In the genomic region with DNA sequence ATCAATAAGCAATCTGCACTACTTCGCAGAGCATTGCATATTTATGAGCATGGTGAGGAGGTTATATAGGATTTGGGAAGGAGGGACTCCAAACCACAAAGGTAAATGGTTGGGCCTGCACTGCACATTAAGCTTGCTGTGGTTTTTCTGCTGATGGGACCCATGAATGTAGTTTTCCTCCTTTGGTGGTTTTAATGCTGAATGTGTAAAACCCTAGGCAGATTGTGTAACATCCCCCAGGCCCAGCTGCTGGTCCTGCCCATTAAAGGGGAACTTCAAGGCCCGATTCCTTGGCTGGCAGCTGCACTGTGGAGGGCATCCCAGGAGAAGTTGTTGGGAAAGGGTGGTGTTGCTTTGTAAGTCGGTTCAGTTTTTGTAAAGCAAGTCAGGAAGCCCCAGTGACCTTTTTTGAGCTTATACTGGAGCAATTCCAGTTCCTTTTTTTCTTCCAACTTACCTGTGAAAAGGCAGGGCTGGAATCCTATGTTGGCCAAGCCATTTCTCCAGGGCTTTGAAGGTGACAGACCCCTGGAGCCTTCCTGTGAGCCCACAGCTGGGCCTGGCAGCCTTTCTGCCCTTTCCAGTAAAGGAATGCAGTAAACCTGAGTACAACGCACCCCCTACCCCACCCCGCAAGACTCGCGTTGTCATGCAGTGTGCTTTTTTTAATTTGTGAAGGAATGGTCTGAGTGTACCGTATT, we compare ENCODE assay signal across 8 cellular contexts. TPM values are rescaled to one million over a fixed set of nuclear protein-coding genes. Genes with fewer than 3 reads are reported as not detected.
DNase-seq lines count a peak whose midpoint lies in the region; ATAC-seq and TF ChIP-seq lines count a peak whose summit lies in the region.

No MANE protein-coding gene starts in this region.

- ATAC-seq in GM21786 (IDR thresholded peaks at IDR 0.05; ENCODE audit: unreplicated experiment) = no peak

- DNase-seq in MV-4-11 (lab: John Stamatoyannopoulos, UW) (peak; percentile 92), dorsolateral prefrontal cortex (peak in 3 of 10 donors; percentile 28 to 58 (median 51)), mesenchymal stem cell (peak; percentile 87), ureter (ENCODE audit: low spot score) (peak; percentile 75), NCI-H82 (lab: John Stamatoyannopoulos, UW) (no peak)
- no peak for DNase-seq in activated naive CD8-positive, alpha-beta T cell treated with anti-CD3 and anti-CD28 coated beads for 36 hours
- no peak for DNase-seq in activated CD4-positive, alpha-beta memory T cell treated with anti-CD3 and anti-CD28 coated beads for 36 hours

- no peaks in the 10 kb centered on the region for H3K9me3 Mint-ChIP-seq in activated naive CD8-positive, alpha-beta T cell treated with anti-CD3 and anti-CD28 coated beads for 36 hours
- H3K9me3 Mint-ChIP-seq in activated CD4-positive, alpha-beta memory T cell treated with anti-CD3 and anti-CD28 coated beads for 36 hours = peaks cover 3% of the 10 kb centered on the region

- peak overlapping the region; percentile 75 for H3K4me2 ChIP-seq in mesenchymal stem cell (ENCODE audit: low read length, poor library complexity, severe bottlenecking)

- peak overlapping the region; percentile 73 for H4K91ac ChIP-seq in mesenchymal stem cell (ENCODE audit: low read length)

- H3K36me3 ChIP-seq in mesenchymal stem cell (ENCODE audit: control insufficient read depth in 1 of 2, insufficient read depth in 2 of 2, low read depth in 1 of 2, low read length in 2 of 2) = peaks cover 26 to 50% of the 10 kb centered on the region in 2 experiments

- H2AFZ ChIP-seq in mesenchymal stem cell (ENCODE audit: low read depth, low read length) = no peak overlapping the region

- H2BK5ac ChIP-seq in mesenchymal stem cell (ENCODE audit: low read depth, low read length, poor library complexity, severe bottlenecking) = peak overlapping the region; percentile 84

- intact Hi-C loops in dorsolateral prefrontal cortex (cut with DNase I) = loop anchor here (1.0 to 5.0 kb wide), 3 partner anchors 37 to 85 kb away; no protein-coding TSS in a partner anchor
- intact Hi-C loops in activated CD4-positive, alpha-beta memory T cell treated with anti-CD3 and anti-CD28 coated beads for 36 hours (cut with micrococcal nuclease) = no loop called here

- no peaks in the 10 kb centered on the region for H3K36me3 Mint-ChIP-seq in activated naive CD8-positive, alpha-beta T cell treated with anti-CD3 and anti-CD28 coated beads for 36 hours
- H3K36me3 Mint-ChIP-seq in activated CD4-positive, alpha-beta memory T cell treated with anti-CD3 and anti-CD28 coated beads for 36 hours = no peaks in the 10 kb centered on the region

- H3K4me1 Mint-ChIP-seq in activated naive CD8-positive, alpha-beta T cell treated with anti-CD3 and anti-CD28 coated beads for 36 hours = peaks cover 3% of the 10 kb centered on the region
- H3K4me1 Mint-ChIP-seq in activated CD4-positive, alpha-beta memory T cell treated with anti-CD3 and anti-CD28 coated beads for 36 hours (ENCODE audit: low read depth) = peaks cover 30% of the 10 kb centered on the region

- H4K8ac ChIP-seq in mesenchymal stem cell (ENCODE audit: low read length) = peak overlapping the region; percentile 85

- no peak overlapping the region for H3K4me3 Mint-ChIP-seq in activated naive CD8-positive, alpha-beta T cell treated with anti-CD3 and anti-CD28 coated beads for 36 hours
- no peak overlapping the region for H3K4me3 Mint-ChIP-seq in activated CD4-positive, alpha-beta memory T cell treated with anti-CD3 and anti-CD28 coated beads for 36 hours

- H3K9me3 ChIP-seq in mesenchymal stem cell (ENCODE audit: control insufficient read depth, low read length) = no peaks in the 10 kb centered on the region

- H3K14ac ChIP-seq in mesenchymal stem cell (ENCODE audit: low read length in 2 of 2) = no peak overlapping the region

- H2BK12ac ChIP-seq in mesenchymal stem cell (ENCODE audit: low read length in 2 of 2) = peak overlapping the region; percentile 78 to 95

- H3K79me1 ChIP-seq in mesenchymal stem cell (replicated peaks; ENCODE audit: low read length, poor library complexity, severe bottlenecking) = peaks cover 16% of the 10 kb centered on the region

- H2AK5ac ChIP-seq in mesenchymal stem cell (ENCODE audit: low read length, severe bottlenecking) = peak overlapping the region; percentile 40

- H2BK120ac ChIP-seq in mesenchymal stem cell (ENCODE audit: low read depth, low read length) = peak overlapping the region; percentile 93

- WGBS in mesenchymal stem cell = 49% methylated on average over 3 of the region's 8 CpGs

- CTCF ChIA-PET in activated CD4-positive, alpha-beta memory T cell treated with anti-CD3 and anti-CD28 coated beads for 36 hours (lab: Charles Lee) = no interaction called here

- H3K23ac ChIP-seq in mesenchymal stem cell (ENCODE audit: low read length in 2 of 2) = peak overlapping the region in 1 of 2 experiments; percentile 57

- peaks cover 22% of the 10 kb centered on the region for H3K4me1 ChIP-seq in mesenchymal stem cell (ENCODE audit: control insufficient read depth, insufficient read depth, low read depth, low read length)

- peak overlapping the region; percentile 96 for H3K9ac ChIP-seq in mesenchymal stem cell (ENCODE audit: low read length)

- H3K27me3 Mint-ChIP-seq in activated naive CD8-positive, alpha-beta T cell treated with anti-CD3 and anti-CD28 coated beads for 36 hours = peaks cover 1% of the 10 kb centered on the region
- H3K27me3 Mint-ChIP-seq in activated CD4-positive, alpha-beta memory T cell treated with anti-CD3 and anti-CD28 coated beads for 36 hours = no peaks in the 10 kb centered on the region

- H3K27me3 ChIP-seq in dorsolateral prefrontal cortex (no peaks in the 10 kb centered on the region), mesenchymal stem cell (ENCODE audit: control insufficient read depth in 1 of 2, insufficient read depth in 1 of 2, low read length in 2 of 2) (no peaks in the 10 kb centered on the region)

- no peak for TF ChIP-seq CTCF in dorsolateral prefrontal cortex (IDR thresholded peaks at IDR 0.05 in 54 of 56, conservative IDR thresholded peaks at IDR 0.05 in 2 of 56; ENCODE audit: low read depth in 1 of 56, partially characterized antibody in 56 of 56)

- peak overlapping the region; percentile 39 to 89 for H3K4ac ChIP-seq in mesenchymal stem cell (ENCODE audit: low read depth in 1 of 2, low read length in 2 of 2)

- no peak overlapping the region for H3K27ac Mint-ChIP-seq in activated naive CD8-positive, alpha-beta T cell treated with anti-CD3 and anti-CD28 coated beads for 36 hours
- no peak overlapping the region for H3K27ac Mint-ChIP-seq in activated CD4-positive, alpha-beta memory T cell treated with anti-CD3 and anti-CD28 coated beads for 36 hours

- peak overlapping the region; percentile 94 to 97 for H3K18ac ChIP-seq in mesenchymal stem cell (ENCODE audit: low read depth in 1 of 2, low read length in 2 of 2)

- peak overlapping the region in 51 of 59 donors; percentile 48 to 87 (median 70) for H3K4me3 ChIP-seq in dorsolateral prefrontal cortex
- H3K4me3 ChIP-seq in mesenchymal stem cell (ENCODE audit: insufficient read depth in 1 of 2, low read depth in 1 of 2, low read length in 2 of 2) = peak overlapping the region in 1 of 2 experiments; percentile 96

- H2BK15ac ChIP-seq in mesenchymal stem cell (ENCODE audit: low read depth, poor library complexity, severe bottlenecking) = no peak overlapping the region

- H3K27ac ChIP-seq in dorsolateral prefrontal cortex = peak overlapping the region; percentile 34 to 98 (median 95)
- H3K27ac ChIP-seq in mesenchymal stem cell (ENCODE audit: low read length, poor library complexity, severe bottlenecking) = peak overlapping the region; percentile 99

- POLR2A ChIA-PET in activated CD4-positive, alpha-beta memory T cell treated with anti-CD3 and anti-CD28 coated beads for 36 hours (lab: Charles Lee) = no interaction called here

RNA-seq across cellular contexts. Expression of gene NAA20, which starts 43.1 kb away (rescaled TPM):
- total RNA-seq in dorsolateral prefrontal cortex (10 to 100 TPM; 28.1 to 68.2 (median 47.8) TPM), ureter (63.4 TPM)
- 64.7 TPM for polyA plus RNA-seq in mesenchymal stem cell (2013, experiment 1 of 2)
- polyA plus RNA-seq in mesenchymal stem cell (2013, experiment 2 of 2) = 67.5 TPM
- total RNA-seq in activated naive CD8-positive, alpha-beta T cell treated with anti-CD3 and anti-CD28 coated beads for 36 hours = 100 to 1,000 TPM; 116 to 118 TPM
- total RNA-seq in activated CD4-positive, alpha-beta memory T cell treated with anti-CD3 and anti-CD28 coated beads for 36 hours = 10 to 100 TPM; 82.6 to 82.9 TPM

Comparison
In these comparisons a context has a peak if more than half of its experiments do, and no peak if none do; other contexts are left out.
1. DNase-seq: peak in MV-4-11 (single experiment), mesenchymal stem cell (single experiment) and ureter (single experiment); none in activated naive CD8-positive, alpha-beta T cell treated with anti-CD3 and anti-CD28 coated beads for 36 hours (single experiment), NCI-H82 (single experiment) and activated CD4-positive, alpha-beta memory T cell treated with anti-CD3 and anti-CD28 coated beads for 36 hours (single experiment).